Comparison of ENCODE assay signal across 1 cellular context in genomic region chr7:103344453-103345149, GRCh38.
A peak's percentile ranks its signal among the peaks of the same experiment; 100 is the strongest.
TF ChIP-seq lines count a peak whose summit lies in the region.

Gene DNAJC2 (minus strand): TSS chr7:103344767. CDS start chr7:103344622, 145 bp downstream.

TF ChIP-seq in HepG2, 621 proteins besides CTCF, POLR2A, EP300 and RAD21 (continued from another document and continues in another):
- TF ChIP-seq ZBTB25 (CRISPR knock-in tag; IDR thresholded peaks at IDR 0.05): peak; percentile 91
- TF ChIP-seq KLF11 (CRISPR knock-in tag; IDR thresholded peaks at IDR 0.05): peak; percentile 97; the same call in 1 of the 2 replicates
- TF ChIP-seq ZBTB14 (CRISPR knock-in tag; IDR thresholded peaks at IDR 0.05): no peak
- TF ChIP-seq NKX3-1 (CRISPR knock-in tag; IDR thresholded peaks at IDR 0.05): peak; percentile 34; the same call in 1 of the 2 replicates
- TF ChIP-seq ZNF33B (CRISPR knock-in tag; IDR thresholded peaks at IDR 0.05): no peak
- no peak for TF ChIP-seq ZNF570 (CRISPR knock-in tag; IDR thresholded peaks at IDR 0.05; ENCODE audit: borderline replicate concordance)
- peak; percentile 65; the same call in 1 of the 2 replicates for TF ChIP-seq KLF6 (CRISPR knock-in tag; IDR thresholded peaks at IDR 0.05)
- TF ChIP-seq, protein P1, sequence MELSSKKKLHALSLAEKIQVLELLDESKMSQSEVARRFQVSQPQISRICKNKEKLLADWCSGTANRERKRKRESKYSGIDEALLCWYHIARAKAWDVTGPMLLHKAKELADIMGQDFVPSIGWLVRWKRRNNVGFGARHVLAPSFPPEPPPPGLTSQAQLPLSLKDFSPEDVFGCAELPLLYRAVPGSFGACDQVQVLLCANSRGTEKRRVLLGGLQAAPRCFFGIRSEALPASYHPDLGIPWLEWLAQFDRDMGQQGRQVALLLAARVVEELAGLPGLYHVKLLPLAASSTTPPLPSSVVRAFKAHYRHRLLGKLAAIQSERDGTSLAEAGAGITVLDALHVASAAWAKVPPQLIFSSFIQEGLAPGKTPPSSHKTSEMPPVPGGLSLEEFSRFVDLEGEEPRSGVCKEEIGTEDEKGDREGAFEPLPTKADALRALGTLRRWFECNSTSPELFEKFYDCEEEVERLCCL (CRISPR knock-in tag; IDR thresholded peaks at IDR 0.05; ENCODE audit: borderline replicate concordance): no peak
- TF ChIP-seq ZNF230 (CRISPR knock-in tag; IDR thresholded peaks at IDR 0.05): 0 out of 2 replicates have a peak, but pooled peaks have one; percentile 46
- TF ChIP-seq ZNF687 (CRISPR knock-in tag; IDR thresholded peaks at IDR 0.05): peak; percentile 98
- TF ChIP-seq PBX3 (CRISPR knock-in tag; IDR thresholded peaks at IDR 0.05; ENCODE audit: borderline replicate concordance): 0 out of 2 replicates have a peak, but pooled peaks have one; percentile 54
- TF ChIP-seq ZNF556 (CRISPR knock-in tag; IDR thresholded peaks at IDR 0.05; ENCODE audit: borderline replicate concordance): peak; percentile 92; the same call in 1 of the 2 replicates
- TF ChIP-seq ZNF552 (CRISPR knock-in tag; IDR thresholded peaks at IDR 0.05; ENCODE audit: borderline replicate concordance): no peak; the same call in 1 of the 2 replicates
- peak; percentile 59 for TF ChIP-seq GATAD2A (CRISPR knock-in tag; IDR thresholded peaks at IDR 0.05)
- TF ChIP-seq ZNF512B (CRISPR knock-in tag; IDR thresholded peaks at IDR 0.05; ENCODE audit: borderline replicate concordance): peak; percentile 87; the same call in 1 of the 2 replicates
- TF ChIP-seq ATF7-NPFF (CRISPR knock-in tag; IDR thresholded peaks at IDR 0.05; ENCODE audit: low read depth): peak; percentile 80
- TF ChIP-seq, protein P2, sequence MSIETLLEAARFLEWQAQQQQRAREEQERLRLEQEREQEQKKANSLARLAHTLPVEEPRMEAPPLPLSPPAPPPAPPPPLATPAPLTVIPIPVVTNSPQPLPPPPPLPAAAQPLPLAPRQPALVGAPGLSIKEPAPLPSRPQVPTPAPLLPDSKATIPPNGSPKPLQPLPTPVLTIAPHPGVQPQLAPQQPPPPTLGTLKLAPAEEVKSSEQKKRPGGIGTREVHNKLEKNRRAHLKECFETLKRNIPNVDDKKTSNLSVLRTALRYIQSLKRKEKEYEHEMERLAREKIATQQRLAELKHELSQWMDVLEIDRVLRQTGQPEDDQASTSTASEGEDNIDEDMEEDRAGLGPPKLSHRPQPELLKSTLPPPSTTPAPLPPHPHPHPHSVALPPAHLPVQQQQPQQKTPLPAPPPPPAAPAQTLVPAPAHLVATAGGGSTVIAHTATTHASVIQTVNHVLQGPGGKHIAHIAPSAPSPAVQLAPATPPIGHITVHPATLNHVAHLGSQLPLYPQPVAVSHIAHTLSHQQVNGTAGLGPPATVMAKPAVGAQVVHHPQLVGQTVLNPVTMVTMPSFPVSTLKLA (IDR thresholded peaks at IDR 0.05): peak; percentile 50
- 0 out of 2 replicates have a peak, but pooled peaks have one; percentile 47 for TF ChIP-seq ZNF761 (CRISPR knock-in tag; conservative IDR thresholded peaks at IDR 0.05)
- peak in 1 of 2 experiments; percentile 30; a peak in 1 of 4 replicates for TF ChIP-seq MAFK (conservative IDR thresholded peaks at IDR 0.05 in 1 of 2, IDR thresholded peaks at IDR 0.05 in 1 of 2; ENCODE audit: low read length in 2 of 2)
- no peak for TF ChIP-seq ARNT (IDR thresholded peaks at IDR 0.05)
- TF ChIP-seq TSC22D2 (CRISPR knock-in tag; IDR thresholded peaks at IDR 0.05; ENCODE audit: borderline replicate concordance): no peak; the same call in 1 of the 2 replicates
- TF ChIP-seq, protein P3, sequence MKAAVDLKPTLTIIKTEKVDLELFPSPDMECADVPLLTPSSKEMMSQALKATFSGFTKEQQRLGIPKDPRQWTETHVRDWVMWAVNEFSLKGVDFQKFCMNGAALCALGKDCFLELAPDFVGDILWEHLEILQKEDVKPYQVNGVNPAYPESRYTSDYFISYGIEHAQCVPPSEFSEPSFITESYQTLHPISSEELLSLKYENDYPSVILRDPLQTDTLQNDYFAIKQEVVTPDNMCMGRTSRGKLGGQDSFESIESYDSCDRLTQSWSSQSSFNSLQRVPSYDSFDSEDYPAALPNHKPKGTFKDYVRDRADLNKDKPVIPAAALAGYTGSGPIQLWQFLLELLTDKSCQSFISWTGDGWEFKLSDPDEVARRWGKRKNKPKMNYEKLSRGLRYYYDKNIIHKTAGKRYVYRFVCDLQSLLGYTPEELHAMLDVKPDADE (CRISPR knock-in tag; IDR thresholded peaks at IDR 0.05): 0 out of 2 replicates have a peak, but pooled peaks have one; percentile 53
- TF ChIP-seq TARDBP (CRISPR knock-in tag; IDR thresholded peaks at IDR 0.05): peak; percentile 90
- no peak for TF ChIP-seq ZNF503 (CRISPR knock-in tag; IDR thresholded peaks at IDR 0.05)
- TF ChIP-seq SOX6 (IDR thresholded peaks at IDR 0.05): no peak
- peak; percentile 71 for TF ChIP-seq SOX6 (CRISPR knock-in tag; IDR thresholded peaks at IDR 0.05)
- TF ChIP-seq, protein P4, sequence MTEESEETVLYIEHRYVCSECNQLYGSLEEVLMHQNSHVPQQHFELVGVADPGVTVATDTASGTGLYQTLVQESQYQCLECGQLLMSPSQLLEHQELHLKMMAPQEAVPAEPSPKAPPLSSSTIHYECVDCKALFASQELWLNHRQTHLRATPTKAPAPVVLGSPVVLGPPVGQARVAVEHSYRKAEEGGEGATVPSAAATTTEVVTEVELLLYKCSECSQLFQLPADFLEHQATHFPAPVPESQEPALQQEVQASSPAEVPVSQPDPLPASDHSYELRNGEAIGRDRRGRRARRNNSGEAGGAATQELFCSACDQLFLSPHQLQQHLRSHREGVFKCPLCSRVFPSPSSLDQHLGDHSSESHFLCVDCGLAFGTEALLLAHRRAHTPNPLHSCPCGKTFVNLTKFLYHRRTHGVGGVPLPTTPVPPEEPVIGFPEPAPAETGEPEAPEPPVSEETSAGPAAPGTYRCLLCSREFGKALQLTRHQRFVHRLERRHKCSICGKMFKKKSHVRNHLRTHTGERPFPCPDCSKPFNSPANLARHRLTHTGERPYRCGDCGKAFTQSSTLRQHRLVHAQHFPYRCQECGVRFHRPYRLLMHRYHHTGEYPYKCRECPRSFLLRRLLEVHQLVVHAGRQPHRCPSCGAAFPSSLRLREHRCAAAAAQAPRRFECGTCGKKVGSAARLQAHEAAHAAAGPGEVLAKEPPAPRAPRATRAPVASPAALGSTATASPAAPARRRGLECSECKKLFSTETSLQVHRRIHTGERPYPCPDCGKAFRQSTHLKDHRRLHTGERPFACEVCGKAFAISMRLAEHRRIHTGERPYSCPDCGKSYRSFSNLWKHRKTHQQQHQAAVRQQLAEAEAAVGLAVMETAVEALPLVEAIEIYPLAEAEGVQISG (CRISPR knock-in tag; IDR thresholded peaks at IDR 0.05): peak; percentile 94
- TF ChIP-seq ZNF616 (CRISPR knock-in tag; IDR thresholded peaks at IDR 0.05; ENCODE audit: low read depth): peak; percentile 91
- peak; percentile 52 for TF ChIP-seq TEAD3 (CRISPR knock-in tag; optimal IDR thresholded peaks at IDR 0.05; ENCODE audit: borderline replicate concordance)
- peak; percentile 97 for TF ChIP-seq MAZ (IDR thresholded peaks at IDR 0.05; ENCODE audit: borderline replicate concordance, low read depth, low read length)
- TF ChIP-seq MAZ (CRISPR knock-in tag; IDR thresholded peaks at IDR 0.05; ENCODE audit: low read depth): peak; percentile 77; the same call in 1 of the 2 replicates
- TF ChIP-seq, protein P5, sequence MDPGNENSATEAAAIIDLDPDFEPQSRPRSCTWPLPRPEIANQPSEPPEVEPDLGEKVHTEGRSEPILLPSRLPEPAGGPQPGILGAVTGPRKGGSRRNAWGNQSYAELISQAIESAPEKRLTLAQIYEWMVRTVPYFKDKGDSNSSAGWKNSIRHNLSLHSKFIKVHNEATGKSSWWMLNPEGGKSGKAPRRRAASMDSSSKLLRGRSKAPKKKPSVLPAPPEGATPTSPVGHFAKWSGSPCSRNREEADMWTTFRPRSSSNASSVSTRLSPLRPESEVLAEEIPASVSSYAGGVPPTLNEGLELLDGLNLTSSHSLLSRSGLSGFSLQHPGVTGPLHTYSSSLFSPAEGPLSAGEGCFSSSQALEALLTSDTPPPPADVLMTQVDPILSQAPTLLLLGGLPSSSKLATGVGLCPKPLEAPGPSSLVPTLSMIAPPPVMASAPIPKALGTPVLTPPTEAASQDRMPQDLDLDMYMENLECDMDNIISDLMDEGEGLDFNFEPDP (CRISPR knock-in tag; conservative IDR thresholded peaks at IDR 0.05): peak; percentile 90; the same call in 1 of the 2 replicates
- TF ChIP-seq ELF1 (CRISPR knock-in tag; IDR thresholded peaks at IDR 0.05): peak; percentile 98
- peak; percentile 77; the same call in 1 of the 2 replicates for TF ChIP-seq SRF (IDR thresholded peaks at IDR 0.05; ENCODE audit: low read depth, low read length)
- TF ChIP-seq TBL1XR1 (IDR thresholded peaks at IDR 0.05; ENCODE audit: borderline replicate concordance, low read length, partially characterized antibody): peak; percentile 39
